8 cellular contexts compared by ENCODE assay signal in genomic region chr12:3202734-3203446, GRCh38.
DNase-seq lines count a peak whose midpoint lies in the region; ATAC-seq, FAIRE-seq and TF ChIP-seq lines count a peak whose summit lies in the region.

No MANE protein-coding gene starts in this region.

- intact Hi-C loops in kidney (cut with DNase I), result no loop called here

- TF ChIP-seq CTCF in HEK293 (tag by site-specific recombination; IDR thresholded peaks at IDR 0.05), result peak; percentile 81
- peak; percentile 95 for TF ChIP-seq CTCF in SU-DHL-6 (IDR thresholded peaks at IDR 0.05; ENCODE audit: insufficient read depth, low read length, poor library complexity, severe bottlenecking)
- TF ChIP-seq CTCF in kidney (IDR thresholded peaks at IDR 0.05; ENCODE audit: borderline replicate concordance, extremely low read depth, insufficient read depth), result peak; percentile 83

- no peak overlapping the region for H3K4me2 ChIP-seq in SU-DHL-6 (ENCODE audit: low read depth, low read length, poor library complexity, severe bottlenecking)

- H2AFZ ChIP-seq in SU-DHL-6 (ENCODE audit: low read depth, low read length, severe bottlenecking), result no peak overlapping the region

- DNase-seq in CD1c-positive myeloid dendritic cell (ENCODE audit: extremely low spot score) (peak; percentile 48), astrocyte of the hippocampus (ENCODE audit: low read depth, low spot score) (peak; percentile 76), kidney (no peak)
- peak; percentile 23 to 70 (median 28) for DNase-seq in stimulated activated CD4-positive, alpha-beta T cell treated with anti-CD3 and anti-CD28 coated beads, TNF-alpha, amount 100 ng/mL, for 24 hours (ENCODE audit: low read depth in 3 of 3)

- no peak for FAIRE-seq in kidney (lab: Jason Lieb, UNC)

- no peaks in the 10 kb centered on the region for H3K79me2 ChIP-seq in SU-DHL-6 (ENCODE audit: insufficient read depth, low read length)

- POLR2A ChIA-PET in HEK293 (lab: Yijun Ruan, JAX), result no interaction called here

- CTCF ChIA-PET in HEK293 (lab: Yijun Ruan, JAX), result interaction anchor here (0.5 to 2.9 kb wide), 48 partner anchors 9 to 1465 kb away, joined by 3 to 36 read pairs (median 5); partner anchors contain the start of gene TULP3

- no peaks in the 10 kb centered on the region for H3K9me3 ChIP-seq in HEK293 (ENCODE audit: control insufficient read depth, insufficient read depth, low read depth, low read length)
- H3K9me3 ChIP-seq in SU-DHL-6 (ENCODE audit: insufficient read depth, low read length), result no peaks in the 10 kb centered on the region
- H3K9me3 ChIP-seq in kidney (ENCODE audit: control insufficient read depth in 1 of 2, low read length in 2 of 2), result no peaks in the 10 kb centered on the region

- H4K20me1 ChIP-seq in SU-DHL-6 (ENCODE audit: low read depth, low read length), result no peaks in the 10 kb centered on the region

- H3K4me3 ChIP-seq in HEK293 (ENCODE audit: low read depth, low read length) (no peak overlapping the region), SU-DHL-6 (ENCODE audit: insufficient read depth, low read length, poor library complexity, severe bottlenecking) (no peak overlapping the region), kidney (ENCODE audit: low read length in 2 of 2) (no peak overlapping the region)

- no peaks in the 10 kb centered on the region for H3F3A ChIP-seq in SU-DHL-6 (ENCODE audit: insufficient read depth)

- no peak overlapping the region for H3K9ac ChIP-seq in SU-DHL-6 (ENCODE audit: low read length)
- H3K9ac ChIP-seq in kidney (ENCODE audit: low read length in 2 of 2), result no peak overlapping the region

- H3K36me3 ChIP-seq in HEK293 (ENCODE audit: control insufficient read depth in 2 of 2, insufficient read depth in 1 of 2, low read length in 2 of 2), result no peaks in the 10 kb centered on the region
- H3K36me3 ChIP-seq in SU-DHL-6 (ENCODE audit: low read length), result no peaks in the 10 kb centered on the region
- peaks cover 0 to 7% of the 10 kb centered on the region in 2 donors for H3K36me3 ChIP-seq in kidney (ENCODE audit: control insufficient read depth in 1 of 2, insufficient read depth in 2 of 2, low read length in 2 of 2)

- ATAC-seq in GM19455 (IDR thresholded peaks at IDR 0.05; ENCODE audit: unreplicated experiment), result no peak
- ATAC-seq in GM18858 (IDR thresholded peaks at IDR 0.05; ENCODE audit: unreplicated experiment), result no peak

- H3K4me1 ChIP-seq in HEK293 (ENCODE audit: control insufficient read depth, insufficient read depth, low read length), result no peaks in the 10 kb centered on the region; the same call in 1 of the 2 replicates
- H3K4me1 ChIP-seq in kidney (ENCODE audit: control insufficient read depth in 1 of 2, insufficient read depth in 1 of 2, low read depth in 1 of 2, low read length in 2 of 2), result peaks cover 29 to 36% of the 10 kb centered on the region in 2 donors

- no peak overlapping the region for H3K27ac ChIP-seq in HEK293 (ENCODE audit: extremely low read depth, low read depth, low read length)
- H3K27ac ChIP-seq in SU-DHL-6 (ENCODE audit: low read depth, low read length), result no peak overlapping the region
- H3K27ac ChIP-seq in kidney (ENCODE audit: low read depth in 2 of 2, low read length in 2 of 2), result no peak overlapping the region

- H3K9me2 ChIP-seq in SU-DHL-6 (replicated peaks; ENCODE audit: insufficient read depth, low read length), result no peaks in the 10 kb centered on the region

- no peaks in the 10 kb centered on the region for H3K27me3 ChIP-seq in SU-DHL-6 (ENCODE audit: low read length)

TF ChIP-seq in HEK293, 187 proteins besides CTCF, POLR2A, EP300 and RAD21:
- TF ChIP-seq GLIS1 (tag by site-specific recombination; IDR thresholded peaks at IDR 0.05) (0 out of 2 replicates have a peak, but pooled peaks have one; percentile 19), ZNF692 (tag by site-specific recombination; IDR thresholded peaks at IDR 0.05) (0 out of 2 replicates have a peak, but pooled peaks have one; percentile 42), ZNF202 (tag by site-specific recombination; IDR thresholded peaks at IDR 0.05; ENCODE audit: borderline replicate concordance) (no peak), KLF1 (tag by site-specific recombination; IDR thresholded peaks at IDR 0.05) (peak; percentile 47; the same call in 1 of the 2 replicates), SALL2 (tag by site-specific recombination; IDR thresholded peaks at IDR 0.05; ENCODE audit: borderline replicate concordance) (no peak), ZNF2 (tag by site-specific recombination; IDR thresholded peaks at IDR 0.05) (peak; percentile 98), KLF8 (tag by site-specific recombination; IDR thresholded peaks at IDR 0.05) (peak; percentile 96), ZNF654 (tag by site-specific recombination; IDR thresholded peaks at IDR 0.05; ENCODE audit: low read depth) (peak; percentile 67), TCF7L2 (IDR thresholded peaks at IDR 0.05; ENCODE audit: borderline replicate concordance, low read depth, low read length) (peak; percentile 31; the same call in 1 of the 2 replicates), ZNF449 (tag by site-specific recombination; IDR thresholded peaks at IDR 0.05) (peak; percentile 74), KLF16 (tag by site-specific recombination; IDR thresholded peaks at IDR 0.05) (no peak), SP7 (tag by site-specific recombination; IDR thresholded peaks at IDR 0.05) (0 out of 2 replicates have a peak, but pooled peaks have one; percentile 40), ZFP41 (tag by site-specific recombination; IDR thresholded peaks at IDR 0.05; ENCODE audit: borderline replicate concordance) (no peak), PATZ1 (tag by site-specific recombination; IDR thresholded peaks at IDR 0.05) (peak; percentile 71; the same call in 1 of the 2 replicates), GLI4 (tag by site-specific recombination; IDR thresholded peaks at IDR 0.05) (0 out of 2 replicates have a peak, but pooled peaks have one; percentile 14)
- TF ChIP-seq, protein P1, sequence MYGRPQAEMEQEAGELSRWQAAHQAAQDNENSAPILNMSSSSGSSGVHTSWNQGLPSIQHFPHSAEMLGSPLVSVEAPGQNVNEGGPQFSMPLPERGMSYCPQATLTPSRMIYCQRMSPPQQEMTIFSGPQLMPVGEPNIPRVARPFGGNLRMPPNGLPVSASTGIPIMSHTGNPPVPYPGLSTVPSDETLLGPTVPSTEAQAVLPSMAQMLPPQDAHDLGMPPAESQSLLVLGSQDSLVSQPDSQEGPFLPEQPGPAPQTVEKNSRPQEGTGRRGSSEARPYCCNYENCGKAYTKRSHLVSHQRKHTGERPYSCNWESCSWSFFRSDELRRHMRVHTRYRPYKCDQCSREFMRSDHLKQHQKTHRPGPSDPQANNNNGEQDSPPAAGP (tag by site-specific recombination; IDR thresholded peaks at IDR 0.05), result 0 out of 2 replicates have a peak, but pooled peaks have one; percentile 17
